ENCODE assay signal across 8 cellular contexts in genomic region chr16:24685539-24686432, GRCh38. TPM values are rescaled to one million over a fixed set of nuclear protein-coding genes. Genes with fewer than 3 reads are reported as not detected.
A peak's percentile ranks its signal among the peaks of the same experiment; 100 is the strongest.
DNase-seq lines count a peak whose midpoint lies in the region; ATAC-seq and TF ChIP-seq lines count a peak whose summit lies in the region.

No MANE protein-coding gene starts in this region.

- in situ Hi-C loops in Panc1 (cut with HindIII; ENCODE audit: low pct_unique_long_range_greater_than_20kb, low sequenced_read_pairs) = no loop called here

- peaks cover 14% of the 10 kb centered on the region for H3K4me1 ChIP-seq in Panc1 (ENCODE audit: control insufficient read depth, insufficient read depth, low read length)
- H3K4me1 ChIP-seq in neuron (ENCODE audit: insufficient read depth, low read length) = peaks cover 12% of the 10 kb centered on the region

- peak overlapping the region; percentile 73 for H2AFZ ChIP-seq in neuron (ENCODE audit: low read depth, low read length)

- POLR2A ChIA-PET in Panc1 (lab: Charles Lee) = no interaction called here

- intact Hi-C loops in Panc1 (cut with micrococcal nuclease; ENCODE audit: unreplicated experiment) = loop anchor here (5.0 kb wide), 2 partner anchors 103 to 168 kb away; no protein-coding TSS in a partner anchor

- H3K9me3 ChIP-seq in Panc1 (ENCODE audit: control insufficient read depth, insufficient read depth, low read depth, low read length) (no peaks in the 10 kb centered on the region), neuron (ENCODE audit: low read length) (no peaks in the 10 kb centered on the region)

- H3K27me3 ChIP-seq in Panc1 (ENCODE audit: control insufficient read depth, insufficient read depth, low read length) (no peaks in the 10 kb centered on the region), neuron (ENCODE audit: insufficient read depth, low read length) (no peaks in the 10 kb centered on the region)

- TF ChIP-seq CTCF in Panc1 (IDR thresholded peaks at IDR 0.05) (no peak), fibroblast of pulmonary artery (IDR thresholded peaks at IDR 0.05; ENCODE audit: low read length, missing control alignments) (no peak)

- no peak overlapping the region for H3K4me3 ChIP-seq in Panc1 (ENCODE audit: low read depth in 2 of 2, low read length in 2 of 2)
- H3K4me3 ChIP-seq in fibroblast of pulmonary artery (replicated peaks; ENCODE audit: low read depth, low read length) = no peak overlapping the region
- H3K4me3 ChIP-seq in neuron (ENCODE audit: low read length) = no peak overlapping the region

- ATAC-seq in Panc1 = peak; percentile 63
- ATAC-seq in GM21786 (IDR thresholded peaks at IDR 0.05; ENCODE audit: unreplicated experiment) = no peak

- DNase-seq in DMS53 (lab: John Stamatoyannopoulos, UW) (peak; percentile 95), Panc1 (ENCODE audit: low read depth, low spot score) (no peak), fibroblast of pulmonary artery (ENCODE audit: low read depth) (peak; percentile 90), T-helper 9 cell (no peak), NCI-H446 treated with DMSO at 0.1 percent for 48 hours (lab: John Stamatoyannopoulos, UW) (no peak)
- no peak for DNase-seq in activated CD4-positive, alpha-beta T cell treated with anti-CD3 and anti-CD28 coated beads, Interleukin-2, amount 50 U/mL, for 48 hours

- H3K36me3 ChIP-seq in Panc1 (ENCODE audit: control insufficient read depth, insufficient read depth, low read length) (no peaks in the 10 kb centered on the region), neuron (ENCODE audit: insufficient read depth, low read length) (no peaks in the 10 kb centered on the region)

- peak overlapping the region; percentile 71 for H3K27ac ChIP-seq in Panc1 (ENCODE audit: low read length)

- CTCF ChIA-PET in Panc1 (lab: Charles Lee) = no interaction called here

- BruUV-seq in Panc1 (replicated peaks; lab: Mats Ljungman, UMichigan) = no TSS peak

RNA-seq across cellular contexts. Expression of gene TNRC6A, which starts 43.7 kb away (rescaled TPM):
- total RNA-seq in Panc1 (2021; ENCODE audit: unreplicated experiment) = 53.6 TPM
- polyA plus RNA-seq in Panc1 (2012; ENCODE audit: insufficient read length) = 36.2 TPM

Comparison
In these comparisons a context has a peak if more than half of its experiments do, and no peak if none do; other contexts are left out.
1. DNase-seq: peak in DMS53 (single experiment) and fibroblast of pulmonary artery (single experiment); none in Panc1 (single experiment), T-helper 9 cell (single experiment), activated CD4-positive, alpha-beta T cell treated with anti-CD3 and anti-CD28 coated beads, Interleukin-2, amount 50 U/mL, for 48 hours (0 of 2) and NCI-H446 treated with DMSO at 0.1 percent for 48 hours (single experiment).